Comparison of ENCODE assay signal across 28 cellular contexts in genomic region chr7:112377607-112378006, GRCh38.
"Had no signal": no experiment of that assay in that cellular context is flagged by ENCODE, and none has a peak within 500 bp of the region (broad histone marks: within the 10 kb centered on the region; RNA-seq: fewer than 3 reads in every experiment).

No MANE protein-coding gene starts in this region.

- ATAC-seq: natural killer cell; psoas muscle; right cardiac atrium; right lobe of liver; stimulated activated memory B cell treated with anti-CD40 and anti-IgM and Interleukin-4, amounts not matched to agents 10 μg/mL and 1 μg/mL and 100 μg/mL, for 72 hours; stimulated activated naive CD8-positive, alpha-beta T cell treated with anti-CD3 and anti-CD28 coated beads, Interleukin-15, amount 100 ng/mL, for 72 hours; stimulated activated naive CD8-positive, alpha-beta T cell treated with anti-CD3 and anti-CD28 coated beads, Interleukin-15, Interleukin-2, amounts not matched to agents 100 U/mL and 50 U/mL, for 24 hours had no signal

- H3K4me2 ChIP-seq: neural progenitor cell had no signal

- H3K27ac Mint-ChIP-seq: natural killer cell; nephron; neural progenitor cell; progenitor cell of endocrine pancreas; stimulated activated memory B cell treated with anti-CD40 and anti-IgM and Interleukin-4, amounts not matched to agents 10 μg/mL and 1 μg/mL and 100 μg/mL, for 72 hours; stimulated activated naive CD8-positive, alpha-beta T cell treated with anti-CD3 and anti-CD28 coated beads, Interleukin-15, amount 100 ng/mL, for 72 hours had no signal

- H2AFZ ChIP-seq: neural progenitor cell, parathyroid adenoma had no signal

- H3K9ac ChIP-seq: neural progenitor cell, parathyroid adenoma had no signal

- H3K79me2 ChIP-seq: parathyroid adenoma had no signal

- H3K4me1 Mint-ChIP-seq: natural killer cell; nephron; neural progenitor cell; stimulated activated memory B cell treated with anti-CD40 and anti-IgM and Interleukin-4, amounts not matched to agents 10 μg/mL and 1 μg/mL and 100 μg/mL, for 72 hours; stimulated activated naive CD8-positive, alpha-beta T cell treated with anti-CD3 and anti-CD28 coated beads, Interleukin-15, amount 100 ng/mL, for 72 hours had no signal

- H3K4me3 ChIP-seq: neural progenitor cell, ovary, psoas muscle, right lobe of liver, sigmoid colon, thoracic aorta, thyroid gland, tibial nerve, upper lobe of left lung, vagina had no signal

- H3K27me3 Mint-ChIP-seq: progenitor cell of endocrine pancreas had no signal

- H3K27ac ChIP-seq: neural progenitor cell, ovary, parathyroid adenoma, psoas muscle, right lobe of liver, sigmoid colon, thoracic aorta, thyroid gland, tibial nerve, upper lobe of left lung, vagina had no signal

- H3K36me3 Mint-ChIP-seq: natural killer cell; neural progenitor cell; stimulated activated memory B cell treated with anti-CD40 and anti-IgM and Interleukin-4, amounts not matched to agents 10 μg/mL and 1 μg/mL and 100 μg/mL, for 72 hours had no signal

- H3K27me3 ChIP-seq: neural progenitor cell, ovary, right lobe of liver, sigmoid colon, thyroid gland, tibial nerve, upper lobe of left lung, vagina had no signal

- H3K4me1 ChIP-seq: neural progenitor cell, parathyroid adenoma, psoas muscle, right lobe of liver, sigmoid colon, thyroid gland, tibial nerve, upper lobe of left lung, vagina had no signal

- H3K4me3 Mint-ChIP-seq: natural killer cell; nephron; neural progenitor cell; stimulated activated memory B cell treated with anti-CD40 and anti-IgM and Interleukin-4, amounts not matched to agents 10 μg/mL and 1 μg/mL and 100 μg/mL, for 72 hours; stimulated activated naive CD8-positive, alpha-beta T cell treated with anti-CD3 and anti-CD28 coated beads, Interleukin-15, amount 100 ng/mL, for 72 hours had no signal

- DNase-seq: natural killer cell; occipital lobe; ovary; psoas muscle; right cardiac atrium; right lobe of liver; sigmoid colon; small intestine; stimulated activated CD4-positive, alpha-beta T cell treated with anti-CD3 and anti-CD28 coated beads, Interleukin-15, amount 100 ng/mL, for 24 hours; stimulated activated CD4-positive, alpha-beta T cell treated with anti-CD3 and anti-CD28 coated beads, Interleukin-2, amount 100 ng/mL, for 24 hours; stimulated activated CD4-positive, alpha-beta T cell treated with anti-CD3 and anti-CD28 coated beads, Interleukin-2, amount 100 ng/mL, for 48 hours; stimulated activated CD4-positive, alpha-beta T cell treated with anti-CD3 and anti-CD28 coated beads, Interleukin-4, amount 100 ng/mL, for 24 hours; stimulated activated CD8-positive, alpha-beta memory T cell treated with anti-CD3 and anti-CD28 coated beads, Interleukin-4, amount 100 ng/mL, for 48 hours; stimulated activated naive CD4-positive, alpha-beta T cell; stimulated activated naive CD8-positive, alpha-beta T cell treated with anti-CD3 and anti-CD28 coated beads, Interleukin-15, amount 100 ng/mL, for 72 hours; stimulated activated naive CD8-positive, alpha-beta T cell treated with anti-CD3 and anti-CD28 coated beads, Interleukin-15, Interleukin-2, amounts not matched to agents 100 U/mL and 50 U/mL, for 24 hours; substantia nigra; thyroid gland; trophoblast cell; upper lobe of left lung had no signal

- H3K9me3 Mint-ChIP-seq: natural killer cell; nephron; neural progenitor cell; stimulated activated memory B cell treated with anti-CD40 and anti-IgM and Interleukin-4, amounts not matched to agents 10 μg/mL and 1 μg/mL and 100 μg/mL, for 72 hours; stimulated activated naive CD8-positive, alpha-beta T cell treated with anti-CD3 and anti-CD28 coated beads, Interleukin-15, amount 100 ng/mL, for 72 hours had no signal

- H3K36me3 ChIP-seq: neural progenitor cell, ovary, right lobe of liver, sigmoid colon, thoracic aorta, thyroid gland, tibial nerve, upper lobe of left lung, vagina had no signal

- H3K9me3 ChIP-seq: ovary, psoas muscle, right lobe of liver, sigmoid colon, thoracic aorta, thyroid gland, tibial nerve, upper lobe of left lung, vagina had no signal
